In genomic region chr15:74889882-74890768, GRCh38 we compare ENCODE assay signal across 1 cellular context.
A peak's percentile ranks its signal among the peaks of the same experiment; 100 is the strongest.
TF ChIP-seq lines count a peak whose summit lies in the region.

Gene MPI (plus strand): TSS chr15:74890042. CDS start chr15:74890074, 32 bp downstream.

TF ChIP-seq in HepG2, 621 proteins besides CTCF, POLR2A, EP300 and RAD21 (continued from another document):
- TF ChIP-seq FUBP1 (CRISPR knock-in tag; IDR thresholded peaks at IDR 0.05; ENCODE audit: borderline replicate concordance), result no peak
- no peak for TF ChIP-seq CSRNP2 (CRISPR knock-in tag; conservative IDR thresholded peaks at IDR 0.05; ENCODE audit: low read depth)
- TF ChIP-seq ZNF501 (CRISPR knock-in tag; IDR thresholded peaks at IDR 0.05), result peak; percentile 87
- TF ChIP-seq FLYWCH1 (CRISPR knock-in tag; IDR thresholded peaks at IDR 0.05), result no peak
- no peak for TF ChIP-seq ZNF282 (IDR thresholded peaks at IDR 0.05; ENCODE audit: partially characterized antibody)
- TF ChIP-seq SPEN (CRISPR knock-in tag; IDR thresholded peaks at IDR 0.05; ENCODE audit: low read depth), result peak; percentile 58
